15 cellular contexts compared by ENCODE assay signal in the genomic region with DNA sequence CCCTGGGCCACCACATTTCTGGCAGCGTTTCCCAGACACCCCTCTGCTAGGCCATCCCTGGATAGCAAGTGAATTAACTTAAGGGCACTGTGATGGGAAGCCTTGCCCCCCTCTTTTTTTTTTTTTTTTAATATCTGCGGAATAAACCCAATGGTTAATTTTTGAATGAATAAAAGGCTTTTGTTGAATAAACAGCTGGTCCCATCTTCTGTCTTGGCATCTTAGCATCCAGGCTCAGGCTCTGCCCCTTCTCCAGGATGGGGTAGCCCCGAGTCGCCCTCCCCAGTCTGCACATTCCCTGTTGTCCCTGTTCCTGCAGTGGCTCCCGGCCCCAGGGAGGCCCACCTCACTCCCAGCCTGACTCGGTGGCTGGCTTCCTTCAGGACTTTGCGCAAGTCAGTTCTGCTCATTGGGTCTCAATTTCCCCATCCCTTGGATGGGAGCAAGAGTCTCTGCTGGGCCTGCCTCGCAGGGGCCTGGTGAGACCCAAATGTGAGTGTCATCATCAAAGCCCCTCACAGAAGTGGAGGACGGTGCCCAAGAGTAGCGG. TPM values are rescaled to one million over a fixed set of nuclear protein-coding genes. Genes with fewer than 3 reads are reported as not detected.
A peak's percentile ranks its signal among the peaks of the same experiment; 100 is the strongest.
DNase-seq lines count a peak whose midpoint lies in the region; ATAC-seq and TF ChIP-seq lines count a peak whose summit lies in the region.
"Had no signal": no experiment of that assay in that cellular context is flagged by ENCODE, and none has a peak within 500 bp of the region (broad histone marks: within the 10 kb centered on the region; RNA-seq: fewer than 3 reads in every experiment).

No MANE protein-coding gene starts in this region.

- no peak for ATAC-seq in CD4-positive, alpha-beta T cell (ENCODE audit: poor library complexity)
- ATAC-seq in T-cell (replicated peaks in 1 of 4) (no peak), HG03097 (IDR thresholded peaks at IDR 0.05; ENCODE audit: low FRiP score, unreplicated experiment) (no peak)

- no peaks in the 10 kb centered on the region for H4K20me1 ChIP-seq in OCI-LY7 (ENCODE audit: insufficient read depth, low read length)

- H3K79me2 ChIP-seq in OCI-LY7 (ENCODE audit: insufficient read depth, low read depth, low read length) = no peaks in the 10 kb centered on the region

- no peaks in the 10 kb centered on the region for H3K36me3 ChIP-seq in OCI-LY7 (ENCODE audit: insufficient read depth, low read length)
- peaks cover 0 to 2% of the 10 kb centered on the region in 2 donors for H3K36me3 ChIP-seq in esophagus (ENCODE audit: control insufficient read depth in 2 of 2, insufficient read depth in 2 of 2, low read length in 1 of 2)
- no peaks in the 10 kb centered on the region for H3K36me3 ChIP-seq in prostate gland

- H3K4me1 Mint-ChIP-seq in CD4-positive, alpha-beta T cell (ENCODE audit: low read depth) = peaks cover 23% of the 10 kb centered on the region
- H3K4me1 Mint-ChIP-seq in T-cell = peaks cover 11 to 25% (median 20%) of the 10 kb centered on the region in 3 donors

- no peaks in the 10 kb centered on the region for H3K9me3 ChIP-seq in CD4-positive, alpha-beta T cell (ENCODE audit: control insufficient read depth, low read length)
- no peaks in the 10 kb centered on the region for H3K9me3 ChIP-seq in OCI-LY7 (ENCODE audit: low read length)
- no peaks in the 10 kb centered on the region for H3K9me3 ChIP-seq in esophagus (ENCODE audit: control insufficient read depth in 2 of 2, insufficient read depth in 1 of 2, low read depth in 1 of 2, low read length in 1 of 2)
- H3K9me3 ChIP-seq in prostate gland = no peaks in the 10 kb centered on the region
- H3K9me3 ChIP-seq: MG63, stomach had no signal

- H3K9me2 ChIP-seq in OCI-LY7 (ENCODE audit: insufficient read depth, low read length) = no peaks in the 10 kb centered on the region

- POLR2A ChIA-PET in CD4-positive, alpha-beta T cell (lab: Charles Lee) = interaction anchor here (1.0 kb wide), 1 partner anchor 108 kb away, joined by 3 read pairs; no protein-coding TSS in a partner anchor
- POLR2A ChIA-PET in OCI-LY7 (lab: Charles Lee) = no interaction called here
- POLR2A ChIA-PET in T-cell (lab: Charles Lee) = no interaction called here

- peak; percentile 41 for TF ChIP-seq CTCF in CD4-positive, alpha-beta T cell (IDR thresholded peaks at IDR 0.05)
- peak; percentile 68 for TF ChIP-seq CTCF in OCI-LY7 (conservative IDR thresholded peaks at IDR 0.05; ENCODE audit: low read length)
- no peak for TF ChIP-seq CTCF in prostate gland (IDR thresholded peaks at IDR 0.05)

- no peak for DNase-seq in CD4-positive, alpha-beta T cell
- no peak for DNase-seq in OCI-LY7 (ENCODE audit: low spot score)
- no peak for DNase-seq in prostate gland (ENCODE audit: low spot score)
- DNase-seq in T-cell = no peak
- no peak for DNase-seq in SKM-1 treated with dmso at 0.1 percent for 144 hours (lab: John Stamatoyannopoulos, UW; ENCODE audit: unreplicated experiment)
- no peak for DNase-seq in A172 (ENCODE audit: low spot score)

- no peak overlapping the region; the same call in 1 of the 2 replicates for H2AFZ ChIP-seq in OCI-LY7 (ENCODE audit: low read length)

- BruUV-seq in OCI-LY7 (replicated peaks; lab: Mats Ljungman, UMichigan) = no TSS peak

- H3K4me2 ChIP-seq in OCI-LY7 (ENCODE audit: low read length) = no peak overlapping the region
- H3K4me2 ChIP-seq: smooth muscle cell had no signal

- H3K4me3 Mint-ChIP-seq in CD4-positive, alpha-beta T cell = no peak overlapping the region
- H3K4me3 Mint-ChIP-seq in T-cell = no peak overlapping the region
- H3K4me3 Mint-ChIP-seq: activated CD4-positive, alpha-beta memory T cell treated with anti-CD3 and anti-CD28 coated beads for 36 hours had no signal

- CTCF ChIA-PET in CD4-positive, alpha-beta T cell (lab: Charles Lee) = interaction anchor here (0.6 to 4.4 kb wide), 8 partner anchors 10 to 651 kb away, joined by 3 to 52 read pairs (median 6); no protein-coding TSS in a partner anchor
- CTCF ChIA-PET in OCI-LY7 (lab: Charles Lee; ENCODE audit: unreplicated experiment) = no interaction called here
- CTCF ChIA-PET in T-cell (lab: Charles Lee) = interaction anchor here (0.6 to 2.0 kb wide), 13 partner anchors 11 to 1097 kb away, joined by 3 to 17 read pairs (median 4); no protein-coding TSS in a partner anchor

- H3K9me3 Mint-ChIP-seq in CD4-positive, alpha-beta T cell = no peaks in the 10 kb centered on the region
- no peaks in the 10 kb centered on the region for H3K9me3 Mint-ChIP-seq in T-cell
- H3K9me3 Mint-ChIP-seq: activated CD4-positive, alpha-beta memory T cell treated with anti-CD3 and anti-CD28 coated beads for 36 hours; CD4-positive, CD25-positive, alpha-beta regulatory T cell; dendritic cell treated with granulocyte-macrophage colony-stimulating factor and Interleukin-4, amounts not matched to agents 40 ng/mL and 50 ng/mL, for 4 days had no signal

- H3K27me3 ChIP-seq in CD4-positive, alpha-beta T cell (ENCODE audit: control insufficient read depth, insufficient read depth, low read length) = no peaks in the 10 kb centered on the region
- H3K27me3 ChIP-seq in esophagus (ENCODE audit: control insufficient read depth in 1 of 2, insufficient read depth in 2 of 2, low read length in 2 of 2) (no peaks in the 10 kb centered on the region), prostate gland (replicated peaks; ENCODE audit: insufficient read depth) (no peaks in the 10 kb centered on the region)
- H3K27me3 ChIP-seq: MG63, stomach had no signal

- intact Hi-C loops in CD4-positive, alpha-beta T cell (cut with DNase I, micrococcal nuclease) = loop anchor here (1.0 to 10.0 kb wide), 5 partner anchors 109 to 1102 kb away; no protein-coding TSS in a partner anchor
- intact Hi-C loops in OCI-LY7 (cut with micrococcal nuclease; ENCODE audit: unreplicated experiment) (loop anchor here (1.0 kb wide), 1 partner anchor 129 kb away; no protein-coding TSS in a partner anchor), prostate gland (cut with DNase I) (loop anchor here (1.0 to 5.0 kb wide), 3 partner anchors 64 to 349 kb away; partner anchors contain the start of gene NCS1)

- no peak overlapping the region for H3K27ac ChIP-seq in CD4-positive, alpha-beta T cell (ENCODE audit: low read depth, low read length)
- no peak overlapping the region for H3K27ac ChIP-seq in OCI-LY7 (ENCODE audit: low read depth, low read length, poor library complexity, severe bottlenecking)
- H3K27ac ChIP-seq in esophagus (ENCODE audit: low read depth in 2 of 2, low read length in 1 of 2) = peak overlapping the region; percentile 68 to 86
- peak overlapping the region; percentile 50 to 58 for H3K27ac ChIP-seq in prostate gland

- H3K4me1 ChIP-seq in OCI-LY7 (ENCODE audit: insufficient read depth, low read length, poor library complexity, severe bottlenecking) (peaks cover 16% of the 10 kb centered on the region), esophagus (ENCODE audit: control insufficient read depth in 2 of 2, insufficient read depth in 2 of 2, low read length in 1 of 2) (peaks cover 4 to 8% of the 10 kb centered on the region in 2 donors), prostate gland (replicated peaks) (no peaks in the 10 kb centered on the region)

- H3K27me3 Mint-ChIP-seq in CD4-positive, alpha-beta T cell = no peaks in the 10 kb centered on the region
- no peaks in the 10 kb centered on the region for H3K27me3 Mint-ChIP-seq in T-cell
- H3K27me3 Mint-ChIP-seq: activated CD4-positive, alpha-beta memory T cell treated with anti-CD3 and anti-CD28 coated beads for 36 hours; CD4-positive, CD25-positive, alpha-beta regulatory T cell had no signal

- WGBS in esophagus, 2 donors = 48 to 52% methylated on average over 10 of the region's 10 CpGs
- 52% methylated on average over 10 of the region's 10 CpGs for WGBS in prostate gland

- TF ChIP-seq POLR2A in prostate gland (IDR thresholded peaks at IDR 0.05) = no peak

- H3K36me3 Mint-ChIP-seq in CD4-positive, alpha-beta T cell (ENCODE audit: low read depth) = no peaks in the 10 kb centered on the region
- no peaks in the 10 kb centered on the region for H3K36me3 Mint-ChIP-seq in T-cell
- H3K36me3 Mint-ChIP-seq: CD4-positive, CD25-positive, alpha-beta regulatory T cell had no signal

- H3K27ac Mint-ChIP-seq in CD4-positive, alpha-beta T cell = no peak overlapping the region
- H3K27ac Mint-ChIP-seq in T-cell = no peak overlapping the region
- H3K27ac Mint-ChIP-seq: activated CD4-positive, alpha-beta memory T cell treated with anti-CD3 and anti-CD28 coated beads for 36 hours; dendritic cell treated with granulocyte-macrophage colony-stimulating factor and Interleukin-4, amounts not matched to agents 40 ng/mL and 50 ng/mL, for 4 days had no signal

- H3K4me3 ChIP-seq in OCI-LY7 (ENCODE audit: low read depth, low read length, poor library complexity, severe bottlenecking) (no peak overlapping the region), esophagus (ENCODE audit: low read depth in 1 of 2, low read length in 2 of 2) (no peak overlapping the region), prostate gland (no peak overlapping the region)
- H3K4me3 ChIP-seq: lung, MG63, smooth muscle cell had no signal

RNA-seq across cellular contexts. Expression of gene HMCN2, which starts 29.0 kb away (rescaled TPM):
- total RNA-seq in CD4-positive, alpha-beta T cell = not detected
- total RNA-seq in OCI-LY7 (2014; rRNA removed; shearing (Covaris generic)) = not detected in 2 replicates
- total RNA-seq in OCI-LY7 (2022) (not detected in 2 replicates), prostate gland (1 to 10 TPM; 2.9 to 5.5 TPM), T-cell (under 1 TPM in 1 of 5 donors, not detected in 4; 0.03 TPM)
- polyA plus RNA-seq in esophagus = 1 to 10 TPM; 4.1 to 4.8 TPM
- total RNA-seq in A172 (2014; rRNA removed; shearing (Covaris generic)) = 0.02 and 0.05 TPM in 2 replicates
- total RNA-seq: activated CD4-positive, alpha-beta memory T cell treated with anti-CD3 and anti-CD28 coated beads for 36 hours; CD4-positive, CD25-positive, alpha-beta regulatory T cell had no signal
- polyA plus RNA-seq: CD4-positive, CD25-positive, alpha-beta regulatory T cell; smooth muscle cell had no signal

Comparison
In these comparisons a context has a peak if more than half of its experiments do, and no peak if none do; other contexts are left out.
1. H3K27ac ChIP-seq: peak in esophagus (2 of 2) and prostate gland (2 of 2); none in CD4-positive, alpha-beta T cell (single experiment) and OCI-LY7 (single experiment).
2. CTCF ChIP-seq: peak in CD4-positive, alpha-beta T cell (single experiment) and OCI-LY7 (single experiment); none in prostate gland (0 of 4).